ENCODE assay signal across 8 cellular contexts in genomic region chr3:154121236-154122095, GRCh38. TPM values are rescaled to one million over a fixed set of nuclear protein-coding genes. Genes with fewer than 3 reads are reported as not detected.
DNase-seq lines count a peak whose midpoint lies in the region; ATAC-seq and TF ChIP-seq lines count a peak whose summit lies in the region.

Gene ARHGEF26 (plus strand): TSS chr3:154121390. CDS start chr3:154121993, 603 bp downstream.

- POLR2A ChIA-PET in PC-9 (lab: Charles Lee; ENCODE audit: unreplicated experiment) = interaction anchor here (0.6 to 0.7 kb wide), 6 partner anchors 10 to 1410 kb away, joined by 3 to 15 read pairs (median 6); no protein-coding TSS in a partner anchor

- no peaks in the 10 kb centered on the region for H3K9me2 ChIP-seq in PC-9 (ENCODE audit: insufficient read depth)

- H3K4me3 ChIP-seq in PC-9 (peak within 1 kb of the TSS; percentile 94), fibroblast of mammary gland (ENCODE audit: control insufficient read depth, low read depth, low read length) (peak within 1 kb of the TSS; percentile 82)

- no peak within 1 kb of the TSS for H3K27ac Mint-ChIP-seq in natural killer cell
- peak within 1 kb of the TSS; percentile 65 for H3K27ac Mint-ChIP-seq in stimulated activated naive B cell treated with anti-CD40 and anti-IgM and Interleukin-4, amounts not matched to agents 10 μg/mL and 1 μg/mL and 100 μg/mL, for 72 hours

- TSS peak; percentile 50 for BruUV-seq in PC-9 (replicated peaks; lab: Mats Ljungman, UMichigan)

- CTCF ChIA-PET in PC-9 (lab: Charles Lee) = interaction anchor here (0.5 to 0.7 kb wide), 8 partner anchors 17 to 1749 kb away, joined by 3 to 12 read pairs (median 8); no protein-coding TSS in a partner anchor

- no peaks in the 10 kb centered on the region for H3K27me3 ChIP-seq in PC-9 (ENCODE audit: insufficient read depth, low read depth)

- H3K27ac ChIP-seq in PC-9 = no peak within 1 kb of the TSS

- DNase-seq in AG08396 (ENCODE audit: low spot score) = peak; percentile 96
- peak; percentile 27 for DNase-seq in GM19240 (ENCODE audit: insufficient read length, low spot score)
- DNase-seq in PC-9 = peak; percentile 70 to 90
- peak; percentile 53 for DNase-seq in activated T-helper 1 cell treated with Interleukin-2 at 50 U/mL for 16 hours (ENCODE audit: low read depth)
- peak; percentile 61 for DNase-seq in fibroblast of mammary gland (ENCODE audit: low read depth)
- DNase-seq in natural killer cell = peak; percentile 28
- peak; percentile 18 for DNase-seq in stimulated activated naive B cell treated with anti-CD40 and anti-IgM and Interleukin-4, amounts not matched to agents 10 μg/mL and 1 μg/mL and 100 μg/mL, for 72 hours

- ATAC-seq in HG03521 (IDR thresholded peaks at IDR 0.05; ENCODE audit: unreplicated experiment) (peak; percentile 79), natural killer cell (peak; percentile 80 to 89 (median 87))
- peak; percentile 69 to 76 for ATAC-seq in stimulated activated naive B cell treated with anti-CD40 and anti-IgM and Interleukin-4, amounts not matched to agents 10 μg/mL and 1 μg/mL and 100 μg/mL, for 72 hours (replicated peaks)

- peaks cover 39 to 76% of the 10 kb centered on the region in 2 donors for H3K27me3 Mint-ChIP-seq in natural killer cell (ENCODE audit: low read depth in 2 of 2)
- H3K27me3 Mint-ChIP-seq in stimulated activated naive B cell treated with anti-CD40 and anti-IgM and Interleukin-4, amounts not matched to agents 10 μg/mL and 1 μg/mL and 100 μg/mL, for 72 hours = peaks cover 61 to 71% of the 10 kb centered on the region in 2 donors

- H3K79me2 ChIP-seq in PC-9 (ENCODE audit: low read depth) = no peaks in the 10 kb centered on the region

- H3K4me1 Mint-ChIP-seq in natural killer cell = peaks cover 12 to 16% of the 10 kb centered on the region in 2 donors
- H3K4me1 Mint-ChIP-seq in stimulated activated naive B cell treated with anti-CD40 and anti-IgM and Interleukin-4, amounts not matched to agents 10 μg/mL and 1 μg/mL and 100 μg/mL, for 72 hours = peaks cover 12 to 34% of the 10 kb centered on the region in 2 donors

- H4K20me1 ChIP-seq in PC-9 (ENCODE audit: insufficient read depth) = no peaks in the 10 kb centered on the region

- TF ChIP-seq CTCF in PC-9 (conservative IDR thresholded peaks at IDR 0.05) = no peak
- no peak for TF ChIP-seq CTCF in fibroblast of mammary gland (conservative IDR thresholded peaks at IDR 0.05; ENCODE audit: control insufficient read depth, insufficient read depth, low read depth, low read length)
- TF ChIP-seq CTCF in natural killer cell (IDR thresholded peaks at IDR 0.05) = no peak

- intact Hi-C loops in PC-9 (cut with micrococcal nuclease; ENCODE audit: unreplicated experiment) = no loop called here
- intact Hi-C loops in natural killer cell (cut with micrococcal nuclease) = no loop called here

- peaks cover 13% of the 10 kb centered on the region for H3K4me1 ChIP-seq in PC-9 (replicated peaks; ENCODE audit: insufficient read depth)

- peaks cover 0 to 3% of the 10 kb centered on the region in 2 donors for H3K9me3 Mint-ChIP-seq in natural killer cell
- H3K9me3 Mint-ChIP-seq in stimulated activated naive B cell treated with anti-CD40 and anti-IgM and Interleukin-4, amounts not matched to agents 10 μg/mL and 1 μg/mL and 100 μg/mL, for 72 hours = peaks cover 0 to 4% of the 10 kb centered on the region in 2 donors

- H3K4me3 Mint-ChIP-seq in natural killer cell = peak within 1 kb of the TSS; percentile 70
- peak within 1 kb of the TSS; percentile 83 to 84 for H3K4me3 Mint-ChIP-seq in stimulated activated naive B cell treated with anti-CD40 and anti-IgM and Interleukin-4, amounts not matched to agents 10 μg/mL and 1 μg/mL and 100 μg/mL, for 72 hours

- H3K36me3 Mint-ChIP-seq in natural killer cell = no peaks in the 10 kb centered on the region
- H3K36me3 Mint-ChIP-seq in stimulated activated naive B cell treated with anti-CD40 and anti-IgM and Interleukin-4, amounts not matched to agents 10 μg/mL and 1 μg/mL and 100 μg/mL, for 72 hours = peaks cover 0 to 3% of the 10 kb centered on the region in 2 donors

- no peaks in the 10 kb centered on the region for H3K9me3 ChIP-seq in PC-9 (ENCODE audit: insufficient read depth, low read depth)

- peak within 1 kb of the TSS; percentile 95 for H3K4me2 ChIP-seq in PC-9

- H2AFZ ChIP-seq in PC-9 = peak within 1 kb of the TSS; percentile 98

- no peaks in the 10 kb centered on the region for H3F3A ChIP-seq in PC-9 (ENCODE audit: insufficient read depth, low read depth)

- H3K36me3 ChIP-seq in PC-9 (ENCODE audit: low read depth) = no peaks in the 10 kb centered on the region

RNA-seq across cellular contexts. Expression of gene ARHGEF26, which starts in this region (rescaled TPM):
- total RNA-seq in PC-9 (2021) = 7.9 and 10.0 TPM in 2 replicates
- total RNA-seq in natural killer cell = under 1 TPM in 1 of 3 donors, not detected in 2; 0.20 TPM

Comparison
In these comparisons a context has a peak if more than half of its experiments do, and no peak if none do; other contexts are left out.
1. Peak in DNase-seq and ATAC-seq in natural killer cell; RNA of the gene not detected or under 1 TPM.
2. DNase-seq: peak in every context shown above with its lines; median percentile 96 in AG08396; 80 in PC-9; 61 in fibroblast of mammary gland; 53 in activated T-helper 1 cell treated with Interleukin-2 at 50 U/mL for 16 hours; 28 in natural killer cell; 27 in GM19240; 18 in stimulated activated naive B cell treated with anti-CD40 and anti-IgM and Interleukin-4, amounts not matched to agents 10 μg/mL and 1 μg/mL and 100 μg/mL, for 72 hours.